9 cellular contexts compared by ENCODE assay signal in genomic region chr3:69161587-69162196, GRCh38. TPM values are rescaled to one million over a fixed set of nuclear protein-coding genes. Genes with fewer than 3 reads are reported as not detected.
DNase-seq lines count a peak whose midpoint lies in the region; ATAC-seq and TF ChIP-seq lines count a peak whose summit lies in the region.
"Had no signal": no experiment of that assay in that cellular context is flagged by ENCODE, and none has a peak within 500 bp of the region (broad histone marks: within the 10 kb centered on the region; RNA-seq: fewer than 3 reads in every experiment).

No MANE protein-coding gene starts in this region.

- H3K27ac ChIP-seq in lung (ENCODE audit: low read depth in 1 of 2, low read length in 1 of 2) (no peak overlapping the region), transverse colon (no peak overlapping the region)

- H3K9me3 ChIP-seq in lung (ENCODE audit: control insufficient read depth in 2 of 2, insufficient read depth in 1 of 2, low read length in 1 of 2) (no peaks in the 10 kb centered on the region), transverse colon (no peaks in the 10 kb centered on the region)

- no peaks in the 10 kb centered on the region for H3K36me3 ChIP-seq in lung (ENCODE audit: control insufficient read depth in 2 of 2, insufficient read depth in 2 of 2, low read length in 2 of 2)
- H3K36me3 ChIP-seq in transverse colon: no peaks in the 10 kb centered on the region

- ATAC-seq in lung (ENCODE audit: insufficient read depth, low FRiP score) (peak; percentile 79), GM18867 (IDR thresholded peaks at IDR 0.05; ENCODE audit: unreplicated experiment) (no peak)

- in situ Hi-C loops in transverse colon (cut with MboI; ENCODE audit: low pct_ligation_motif_present in 1 of 4, low pct_unique_long_range_greater_than_20kb in 1 of 4, low sequenced_read_pairs in 3 of 4): loop anchor here (5.0 to 25.0 kb wide), 6 partner anchors 141 to 776 kb away; no protein-coding TSS in a partner anchor

- TF ChIP-seq CTCF in GM12865 (IDR thresholded peaks at IDR 0.05; ENCODE audit: insufficient read depth, low read depth, low read length, missing control alignments): peak; percentile 84
- TF ChIP-seq CTCF in lung (IDR thresholded peaks at IDR 0.05; ENCODE audit: control extremely low read depth, extremely low read depth): peak; percentile 97
- peak; percentile 91 to 96 (median 95) for TF ChIP-seq CTCF in transverse colon (IDR thresholded peaks at IDR 0.05)

- intact Hi-C loops in transverse colon (cut with DNase I; ENCODE audit: low total_unique reads): loop anchor here (2.0 to 5.0 kb wide), 2 partner anchors 146 to 509 kb away; no protein-coding TSS in a partner anchor

- no peak for TF ChIP-seq POLR2A in transverse colon (IDR thresholded peaks at IDR 0.05)

- DNase-seq in AG08396 (ENCODE audit: low spot score): peak; percentile 57
- peak; percentile 65 for DNase-seq in GM12865 (ENCODE audit: low read depth)
- DNase-seq in Jurkat, Clone E6-1 (ENCODE audit: low read depth, low spot score): peak; percentile 52
- DNase-seq in SW480 (ENCODE audit: low spot score): peak; percentile 66
- DNase-seq in dermis blood vessel endothelial cell: peak; percentile 77
- DNase-seq in lung (ENCODE audit: low spot score): no peak
- DNase-seq in transverse colon: no peak

- H3K4me3 ChIP-seq in GM12865 (ENCODE audit: low read depth, low read length): no peak overlapping the region
- no peak overlapping the region for H3K4me3 ChIP-seq in Jurkat, Clone E6-1 (ENCODE audit: low read length)
- no peak overlapping the region for H3K4me3 ChIP-seq in lung
- H3K4me3 ChIP-seq in transverse colon: no peak overlapping the region

- no peaks in the 10 kb centered on the region for H3K4me1 ChIP-seq in lung (ENCODE audit: control insufficient read depth in 2 of 2, insufficient read depth in 2 of 2, low read length in 2 of 2)
- no peaks in the 10 kb centered on the region for H3K4me1 ChIP-seq in transverse colon

- no peak for TF ChIP-seq EP300 in transverse colon (IDR thresholded peaks at IDR 0.05; ENCODE audit: low read depth)

- H3K27me3 ChIP-seq in lung (ENCODE audit: control insufficient read depth, insufficient read depth) (no peaks in the 10 kb centered on the region), transverse colon (no peaks in the 10 kb centered on the region)

- 24 to 26% methylated on average over 4 of the region's 4 CpGs for WGBS in lung, 2 donors
- 24 to 28% methylated on average over 4 of the region's 4 CpGs for WGBS in transverse colon (ENCODE audit: low coverage in 1 of 2), 2 donors

RNA-seq across cellular contexts. Expression of gene LMOD3, which starts 39.3 kb away (rescaled TPM):
- not detected for polyA plus RNA-seq in Jurkat, Clone E6-1 (2012; ENCODE audit: insufficient read depth, insufficient read length)
- total RNA-seq in dermis blood vessel endothelial cell: not detected in 2 replicates
- under 1 TPM; 0.11 to 0.12 TPM for total RNA-seq in lung
- polyA plus RNA-seq in lung: under 1 TPM; 0.08 to 0.14 TPM
- under 1 TPM in 1 of 4 donors, not detected in 3; 0.27 TPM for total RNA-seq in transverse colon
- polyA plus RNA-seq: IgD-negative memory B cell had no signal

Comparison
In these comparisons a context has a peak if more than half of its experiments do, and no peak if none do; other contexts are left out.
1. DNase-seq: peak in AG08396 (single experiment), GM12865 (single experiment), Jurkat, Clone E6-1 (single experiment), SW480 (single experiment) and dermis blood vessel endothelial cell (single experiment); none in lung (single experiment) and transverse colon (single experiment).
2. Peak in every context shown above with its lines, with median percentiles within 50 percentile points of each other: CTCF ChIP-seq.